In genomic region chr2:235492850-235493344, GRCh38 we compare ENCODE assay signal across 9 cellular contexts. TPM values are rescaled to one million over a fixed set of nuclear protein-coding genes. Genes with fewer than 3 reads are reported as not detected.
DNase-seq lines count a peak whose midpoint lies in the region; ATAC-seq, FAIRE-seq and TF ChIP-seq lines count a peak whose summit lies in the region.
"Had no signal": no experiment of that assay in that cellular context is flagged by ENCODE, and none has a peak within 500 bp of the region (broad histone marks: within the 10 kb centered on the region; RNA-seq: fewer than 3 reads in every experiment).

No MANE protein-coding gene starts in this region.

- peaks cover 6% of the 10 kb centered on the region for H3K4me1 Mint-ChIP-seq in T-helper 17 cell

- FAIRE-seq in frontal cortex (lab: Jason Lieb, UNC) (no peak), D721Med (lab: Jason Lieb, UNC) (no peak)
- FAIRE-seq: GM18507 had no signal

- no peak for TF ChIP-seq EP300 in ovary (IDR thresholded peaks at IDR 0.05)

- intact Hi-C loops in ovary (cut with DNase I) = loop anchor here in 1 of 4 donors (10.0 kb wide), 1 partner anchor 92 kb away; no protein-coding TSS in a partner anchor

- no peaks in the 10 kb centered on the region for H3K27me3 ChIP-seq in ovary

- peak overlapping the region; percentile 57 for H3K4me3 ChIP-seq in fibroblast of the aortic adventitia (ENCODE audit: low read depth, low read length)
- H3K4me3 ChIP-seq in ovary = peak overlapping the region; percentile 62

- peaks cover 6% of the 10 kb centered on the region for H3K36me3 Mint-ChIP-seq in T-helper 17 cell (ENCODE audit: low read depth)

- H3K27ac ChIP-seq in C4-2B = peak overlapping the region; percentile 85
- peak overlapping the region in 1 of 2 donors; percentile 80 for H3K27ac ChIP-seq in ovary

- H3K9me3 ChIP-seq in T-helper 17 cell (ENCODE audit: control insufficient read depth, low read length, poor library complexity, severe bottlenecking) = no peaks in the 10 kb centered on the region
- no peaks in the 10 kb centered on the region for H3K9me3 ChIP-seq in ovary

- no peak for DNase-seq in T-helper 17 cell
- DNase-seq in fibroblast of the aortic adventitia (ENCODE audit: low read depth) = no peak
- peak in 4 of 5 donors; percentile 31 to 61 (median 59) for DNase-seq in ovary
- DNase-seq in frontal cortex (ENCODE audit: low spot score in 2 of 2) = no peak
- no peak for DNase-seq in D721Med (ENCODE audit: insufficient read length, low spot score)
- DNase-seq in AG08395 (ENCODE audit: low spot score) = no peak

- peak overlapping the region; percentile 96 for H3K4me3 Mint-ChIP-seq in T-helper 17 cell

- ATAC-seq in T-helper 17 cell (no peak), HG02588 (IDR thresholded peaks at IDR 0.05; ENCODE audit: unreplicated experiment) (no peak)

- 23 to 32% (median 26%) methylated on average over 27 of the region's 27 CpGs for WGBS in ovary, 3 donors

- H3K4me1 ChIP-seq in ovary (ENCODE audit: insufficient read depth) = peaks cover 3% of the 10 kb centered on the region

- no peak overlapping the region for H3K27ac Mint-ChIP-seq in T-helper 17 cell

- no peak for TF ChIP-seq POLR2A in ovary (IDR thresholded peaks at IDR 0.05)

- H3K36me3 ChIP-seq in ovary = no peaks in the 10 kb centered on the region

- TF ChIP-seq CTCF in C4-2B (conservative IDR thresholded peaks at IDR 0.05) = no peak
- TF ChIP-seq CTCF in fibroblast of the aortic adventitia (IDR thresholded peaks at IDR 0.05; ENCODE audit: insufficient read depth, low read length) = no peak
- no peak for TF ChIP-seq CTCF in ovary (IDR thresholded peaks at IDR 0.05)
- TF ChIP-seq CTCF in D721Med (IDR thresholded peaks at IDR 0.05; ENCODE audit: insufficient read depth, missing control alignments) = no peak

- H3K27me3 Mint-ChIP-seq in T-helper 17 cell = peaks cover 67% of the 10 kb centered on the region

RNA-seq across cellular contexts. Expression of gene AGAP1, which starts 0.9 kb away (rescaled TPM):
- total RNA-seq in T-helper 17 cell = 10 to 100 TPM in 1 of 2 donors, 1 to 10 TPM in 1; 7.6 to 16.8 TPM
- total RNA-seq in fibroblast of the aortic adventitia (ENCODE audit: low replicate concordance) = 9.8 and 12.3 TPM in 2 replicates
- total RNA-seq in ovary = 10 to 100 TPM; 12.4 to 32.2 (median 21.9) TPM
- polyA plus RNA-seq in ovary = 10 to 100 TPM in 1 of 2 donors, 1 to 10 TPM in 1; 5.7 to 10.5 TPM
- total RNA-seq in frontal cortex = 27.3 TPM

Comparison
In these comparisons a context has a peak if more than half of its experiments do, and no peak if none do; other contexts are left out.
1. DNase-seq: peak in ovary (4 of 5); none in T-helper 17 cell (0 of 3), fibroblast of the aortic adventitia (single experiment), frontal cortex (0 of 2), D721Med (single experiment) and AG08395 (single experiment).